Comparison of ENCODE assay signal across 2 cellular contexts in the genomic region with DNA sequence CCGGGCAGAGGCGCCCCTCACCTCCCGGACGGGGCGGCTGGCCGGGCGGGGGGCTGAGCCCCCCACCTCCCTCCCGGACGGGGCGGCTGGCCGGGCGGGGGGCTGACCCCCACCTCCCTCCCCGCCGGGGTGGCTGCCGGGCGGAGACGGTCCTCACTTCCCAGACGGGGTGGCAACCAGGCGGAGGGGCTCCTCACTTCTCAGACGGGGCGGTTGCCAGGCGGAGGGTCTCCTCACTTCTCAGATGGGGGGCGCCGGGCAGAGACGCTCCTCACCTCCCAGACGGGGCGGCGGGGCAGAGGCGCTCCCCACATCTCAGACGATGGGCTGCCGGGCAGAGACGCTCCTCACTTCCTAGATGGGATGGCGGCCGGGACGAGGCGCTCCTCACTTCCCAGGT. TPM values are rescaled to one million over a fixed set of nuclear protein-coding genes. Genes with fewer than 3 reads are reported as not detected.
"Had no signal": no experiment of that assay in that cellular context is flagged by ENCODE, and none has a peak within 500 bp of the region (broad histone marks: within the 10 kb centered on the region; RNA-seq: fewer than 3 reads in every experiment).

No MANE protein-coding gene starts in this region.

RNA-seq across cellular contexts. Expression of a gene that starts 59.0 kb away (rescaled TPM):
- total RNA-seq: fibroblast of lung, glomerular endothelial cell had no signal
